In genomic region chr4:100196388-100197071, GRCh38 we compare ENCODE assay signal across 2 cellular contexts. TPM values are rescaled to one million over a fixed set of nuclear protein-coding genes. Genes with fewer than 3 reads are reported as not detected.
"Had no signal": no experiment of that assay in that cellular context is flagged by ENCODE, and none has a peak within 500 bp of the region (broad histone marks: within the 10 kb centered on the region; RNA-seq: fewer than 3 reads in every experiment).

No MANE protein-coding gene starts in this region.

RNA-seq across cellular contexts. Expression of gene DDIT4L, which starts 6.3 kb away (rescaled TPM):
- total RNA-seq: PC-3, RPMI7951 had no signal
